Comparison of ENCODE assay signal across 9 cellular contexts in the genomic region with DNA sequence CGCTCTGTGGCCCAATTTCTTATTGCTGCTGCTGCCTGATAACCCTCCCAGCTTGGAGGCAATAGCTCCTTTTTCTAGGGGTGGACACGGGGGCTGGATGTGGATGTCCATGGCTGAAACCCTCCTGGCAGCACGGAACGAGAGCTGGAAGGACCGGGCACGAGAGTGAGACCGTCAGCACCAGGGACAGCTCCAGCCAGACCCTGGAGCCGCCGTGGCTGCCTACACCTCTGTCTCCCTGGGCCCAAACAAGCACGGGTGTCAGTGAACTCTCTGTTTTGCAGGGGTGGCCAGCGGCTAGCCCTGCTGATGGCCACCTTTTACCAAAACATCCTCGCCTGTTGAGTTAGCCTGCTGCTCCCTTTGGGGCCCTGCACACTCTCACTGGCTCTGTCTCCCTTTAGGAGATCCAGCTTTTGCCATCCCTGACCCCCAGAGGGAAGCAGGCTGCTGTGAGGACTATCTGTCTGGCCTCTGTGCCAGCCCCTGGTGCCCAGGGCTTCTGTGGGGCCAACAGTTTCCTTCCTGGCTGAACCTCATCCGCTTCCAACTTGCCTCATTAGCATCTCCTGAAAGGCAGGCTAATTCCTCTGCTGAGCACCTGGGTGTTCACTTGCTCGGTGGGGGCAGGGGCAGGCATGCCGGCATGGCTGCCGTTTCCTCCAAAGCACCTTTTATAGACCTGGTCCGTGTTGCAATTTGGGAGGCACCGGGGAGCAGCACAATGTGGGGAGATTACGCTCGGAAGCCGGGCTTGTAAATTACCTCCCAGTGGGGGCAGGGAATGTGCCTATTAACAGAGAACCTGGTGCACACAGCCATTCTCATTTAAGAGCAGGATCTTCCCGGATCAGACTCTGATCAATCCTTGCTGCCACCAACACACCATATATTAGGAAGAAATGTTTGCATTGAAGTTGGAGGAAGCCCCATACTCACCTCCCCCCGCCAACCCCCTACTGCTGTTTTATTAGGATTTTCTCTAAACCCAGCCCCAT.
DNase-seq lines count a peak whose midpoint lies in the region; ATAC-seq, FAIRE-seq and TF ChIP-seq lines count a peak whose summit lies in the region.
"Had no signal": no experiment of that assay in that cellular context is flagged by ENCODE, and none has a peak within 500 bp of the region (broad histone marks: within the 10 kb centered on the region; RNA-seq: fewer than 3 reads in every experiment).

No MANE protein-coding gene starts in this region.

- H3K4me3 Mint-ChIP-seq in activated CD4-positive, alpha-beta memory T cell treated with anti-CD3 and anti-CD28 coated beads, Interleukin-2, amount 10 ng/mL, durations not matched to agents 7 days and 5 days, result no peak overlapping the region
- no peak overlapping the region for H3K4me3 Mint-ChIP-seq in chondrocyte (ENCODE audit: unreplicated experiment)

- no peak for TF ChIP-seq CTCF in A549 (IDR thresholded peaks at IDR 0.05)
- TF ChIP-seq CTCF in chondrocyte (IDR thresholded peaks at IDR 0.05), result no peak

- TF ChIP-seq EP300 in A549 (IDR thresholded peaks at IDR 0.05), result no peak

- H3K4me1 Mint-ChIP-seq in activated CD4-positive, alpha-beta memory T cell treated with anti-CD3 and anti-CD28 coated beads, Interleukin-2, amount 10 ng/mL, durations not matched to agents 7 days and 5 days, result no peaks in the 10 kb centered on the region
- H3K4me1 Mint-ChIP-seq in chondrocyte (ENCODE audit: low read depth), result no peaks in the 10 kb centered on the region

- no peak overlapping the region for H3K27ac ChIP-seq in A549

- H3K9me3 Mint-ChIP-seq in activated CD4-positive, alpha-beta memory T cell treated with anti-CD3 and anti-CD28 coated beads, Interleukin-2, amount 10 ng/mL, durations not matched to agents 7 days and 5 days, result no peaks in the 10 kb centered on the region
- no peaks in the 10 kb centered on the region for H3K9me3 Mint-ChIP-seq in chondrocyte (ENCODE audit: low read depth)

- H3K4me3 ChIP-seq in A549, result no peak overlapping the region

- H3K36me3 Mint-ChIP-seq in activated CD4-positive, alpha-beta memory T cell treated with anti-CD3 and anti-CD28 coated beads, Interleukin-2, amount 10 ng/mL, durations not matched to agents 7 days and 5 days (ENCODE audit: low read depth), result no peaks in the 10 kb centered on the region
- H3K36me3 Mint-ChIP-seq in chondrocyte (ENCODE audit: low read depth), result no peaks in the 10 kb centered on the region

- H3K4me1 ChIP-seq in A549, result no peaks in the 10 kb centered on the region

- FAIRE-seq in A549 (lab: Jason Lieb, UNC), result no peak

- no peak for TF ChIP-seq RAD21 in A549 (conservative IDR thresholded peaks at IDR 0.05 in 1 of 2, IDR thresholded peaks at IDR 0.05 in 1 of 2)

- DNase-seq in A549 (ENCODE audit: low read depth in 1 of 2, low spot score in 1 of 2) (peak in 1 of 2 experiments; percentile 42), HT-29 (ENCODE audit: low spot score) (peak; percentile 38), hepatic stellate cell (ENCODE audit: low spot score) (peak; percentile 58), NCI-H146 treated with DMSO at 0.1 percent for 48 hours (lab: John Stamatoyannopoulos, UW; ENCODE audit: unreplicated experiment) (no peak), chondrocyte (ENCODE audit: low spot score) (no peak)
- DNase-seq in activated CD4-positive, alpha-beta memory T cell treated with anti-CD3 and anti-CD28 coated beads, Interleukin-2, amount 10 ng/mL, durations not matched to agents 7 days and 5 days, result peak; percentile 36
- DNase-seq: cerebellar nuclear complex had no signal

- CTCF ChIA-PET in A549 (lab: Yijun Ruan, JAX), result interaction anchor here (0.7 to 9.9 kb wide), 6 partner anchors 7 to 208 kb away, joined by 3 to 390 read pairs (median 5); no protein-coding TSS in a partner anchor
- CTCF ChIA-PET in activated CD4-positive, alpha-beta memory T cell treated with anti-CD3 and anti-CD28 coated beads, Interleukin-2, amount 10 ng/mL, durations not matched to agents 7 days and 5 days (lab: Charles Lee), result interaction anchor here (1.1 kb wide), 1 partner anchor 199 kb away, joined by 3 read pairs; no protein-coding TSS in a partner anchor

- no peaks in the 10 kb centered on the region for H3K9me3 ChIP-seq in A549

- 49% methylated on average over 23 of the region's 23 CpGs for WGBS in A549 (ENCODE audit: missing lambda C conversion rate)

- ATAC-seq in A549 (peak in 1 of 2 experiments; percentile 29; a peak in 2 of 6 replicates), HG03139 (IDR thresholded peaks at IDR 0.05; ENCODE audit: unreplicated experiment) (no peak), HG02588 (IDR thresholded peaks at IDR 0.05; ENCODE audit: unreplicated experiment) (no peak)

- no peak for TF ChIP-seq POLR2A in A549 (IDR thresholded peaks at IDR 0.05; ENCODE audit: low read length)

- no peak overlapping the region for H3K27ac Mint-ChIP-seq in activated CD4-positive, alpha-beta memory T cell treated with anti-CD3 and anti-CD28 coated beads, Interleukin-2, amount 10 ng/mL, durations not matched to agents 7 days and 5 days
- H3K27ac Mint-ChIP-seq in chondrocyte (ENCODE audit: unreplicated experiment), result no peak overlapping the region

- H3K27me3 Mint-ChIP-seq in activated CD4-positive, alpha-beta memory T cell treated with anti-CD3 and anti-CD28 coated beads, Interleukin-2, amount 10 ng/mL, durations not matched to agents 7 days and 5 days, result peaks cover 10% of the 10 kb centered on the region
- peaks cover 66% of the 10 kb centered on the region for H3K27me3 Mint-ChIP-seq in chondrocyte (ENCODE audit: low read depth)

- POLR2A ChIA-PET in A549 (lab: Yijun Ruan, JAX), result no interaction called here
- POLR2A ChIA-PET in activated CD4-positive, alpha-beta memory T cell treated with anti-CD3 and anti-CD28 coated beads, Interleukin-2, amount 10 ng/mL, durations not matched to agents 7 days and 5 days (lab: Charles Lee), result no interaction called here

- no peak overlapping the region for H3K4me2 ChIP-seq in A549

TF ChIP-seq in A549, 52 proteins besides CTCF, POLR2A, EP300 and RAD21:
- TF ChIP-seq, protein P1, sequence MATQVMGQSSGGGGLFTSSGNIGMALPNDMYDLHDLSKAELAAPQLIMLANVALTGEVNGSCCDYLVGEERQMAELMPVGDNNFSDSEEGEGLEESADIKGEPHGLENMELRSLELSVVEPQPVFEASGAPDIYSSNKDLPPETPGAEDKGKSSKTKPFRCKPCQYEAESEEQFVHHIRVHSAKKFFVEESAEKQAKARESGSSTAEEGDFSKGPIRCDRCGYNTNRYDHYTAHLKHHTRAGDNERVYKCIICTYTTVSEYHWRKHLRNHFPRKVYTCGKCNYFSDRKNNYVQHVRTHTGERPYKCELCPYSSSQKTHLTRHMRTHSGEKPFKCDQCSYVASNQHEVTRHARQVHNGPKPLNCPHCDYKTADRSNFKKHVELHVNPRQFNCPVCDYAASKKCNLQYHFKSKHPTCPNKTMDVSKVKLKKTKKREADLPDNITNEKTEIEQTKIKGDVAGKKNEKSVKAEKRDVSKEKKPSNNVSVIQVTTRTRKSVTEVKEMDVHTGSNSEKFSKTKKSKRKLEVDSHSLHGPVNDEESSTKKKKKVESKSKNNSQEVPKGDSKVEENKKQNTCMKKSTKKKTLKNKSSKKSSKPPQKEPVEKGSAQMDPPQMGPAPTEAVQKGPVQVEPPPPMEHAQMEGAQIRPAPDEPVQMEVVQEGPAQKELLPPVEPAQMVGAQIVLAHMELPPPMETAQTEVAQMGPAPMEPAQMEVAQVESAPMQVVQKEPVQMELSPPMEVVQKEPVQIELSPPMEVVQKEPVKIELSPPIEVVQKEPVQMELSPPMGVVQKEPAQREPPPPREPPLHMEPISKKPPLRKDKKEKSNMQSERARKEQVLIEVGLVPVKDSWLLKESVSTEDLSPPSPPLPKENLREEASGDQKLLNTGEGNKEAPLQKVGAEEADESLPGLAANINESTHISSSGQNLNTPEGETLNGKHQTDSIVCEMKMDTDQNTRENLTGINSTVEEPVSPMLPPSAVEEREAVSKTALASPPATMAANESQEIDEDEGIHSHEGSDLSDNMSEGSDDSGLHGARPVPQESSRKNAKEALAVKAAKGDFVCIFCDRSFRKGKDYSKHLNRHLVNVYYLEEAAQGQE (IDR thresholded peaks at IDR 0.05), result peak; percentile 95
- no peak for TF ChIP-seq ZC3H11A (IDR thresholded peaks at IDR 0.05)
- TF ChIP-seq EHMT2 (IDR thresholded peaks at IDR 0.05; ENCODE audit: low read depth), result peak; percentile 86

Comparison
In these comparisons a context has a peak if more than half of its experiments do, and no peak if none do; other contexts are left out.
1. DNase-seq: peak in HT-29 (single experiment), activated CD4-positive, alpha-beta memory T cell treated with anti-CD3 and anti-CD28 coated beads, Interleukin-2, amount 10 ng/mL, durations not matched to agents 7 days and 5 days (single experiment) and hepatic stellate cell (single experiment); none in NCI-H146 treated with DMSO at 0.1 percent for 48 hours (single experiment) and chondrocyte (single experiment).